ENCODE assay signal across 20 cellular contexts in genomic region chr20:9375221-9375681, GRCh38.
DNase-seq lines count a peak whose midpoint lies in the region; ATAC-seq and TF ChIP-seq lines count a peak whose summit lies in the region.
"Had no signal": no experiment of that assay in that cellular context is flagged by ENCODE, and none has a peak within 500 bp of the region (broad histone marks: within the 10 kb centered on the region; RNA-seq: fewer than 3 reads in every experiment).

No MANE protein-coding gene starts in this region.

- no peak overlapping the region for H3K4me3 ChIP-seq in AG04450 (ENCODE audit: low read depth, low read length)
- H3K4me3 ChIP-seq in HUES48 (ENCODE audit: low read depth, low read length), result peak overlapping the region; percentile 24; the same call in 1 of the 2 replicates
- no peak overlapping the region for H3K4me3 ChIP-seq in ectodermal cell (ENCODE audit: insufficient read depth, low read depth, low read length)
- H3K4me3 ChIP-seq in mesenchymal stem cell (ENCODE audit: insufficient read depth in 1 of 2, low read depth in 1 of 2, low read length in 2 of 2), result no peak overlapping the region
- H3K4me3 ChIP-seq: esophagus muscularis mucosa, tibial nerve had no signal

- CTCF ChIA-PET in AG04450 (lab: Charles Lee), result interaction anchor here (2.1 to 4.1 kb wide), 3 partner anchors 18 to 521 kb away, joined by 11 to 20 read pairs (median 17); no protein-coding TSS in a partner anchor

- no peak overlapping the region for H3K4ac ChIP-seq in mesenchymal stem cell (ENCODE audit: low read depth in 1 of 2, low read length in 2 of 2)

- H2BK12ac ChIP-seq in mesenchymal stem cell (ENCODE audit: low read length in 2 of 2), result no peak overlapping the region

- no peak overlapping the region for H4K8ac ChIP-seq in mesenchymal stem cell (ENCODE audit: low read length)

- DNase-seq in AG04450 (ENCODE audit: low read depth, low spot score) (peak; percentile 27), mesenchymal stem cell (peak; percentile 25), NCI-H2171 (lab: John Stamatoyannopoulos, UW) (no peak), NCI-H2227 (lab: John Stamatoyannopoulos, UW; ENCODE audit: unreplicated experiment) (no peak), KG1 (lab: John Stamatoyannopoulos, UW) (no peak)
- DNase-seq: ACHN; activated CD8-positive, alpha-beta memory T cell treated with anti-CD3 and anti-CD28 coated beads for 24 hours; activated naive CD8-positive, alpha-beta T cell treated with anti-CD3 and anti-CD28 coated beads for 36 hours; CD4-positive, alpha-beta memory T cell; head of caudate nucleus; NCI-H774; PC-3; SIG-M5; WERI-Rb-1 had no signal

- H2AFZ ChIP-seq in mesenchymal stem cell (ENCODE audit: low read depth, low read length), result no peak overlapping the region

- POLR2A ChIA-PET in AG04450 (lab: Yijun Ruan, JAX), result no interaction called here

- no peak overlapping the region for H3K14ac ChIP-seq in mesenchymal stem cell (ENCODE audit: low read length in 2 of 2)

- no peak overlapping the region for H4K91ac ChIP-seq in mesenchymal stem cell (ENCODE audit: low read length)

- ATAC-seq in GM21717 (IDR thresholded peaks at IDR 0.05; ENCODE audit: unreplicated experiment), result no peak
- ATAC-seq: PC-3; stimulated activated effector memory CD8-positive, alpha-beta T cell treated with anti-CD3 and anti-CD28 coated beads, Interleukin-12 subunit alpha, Interleukin-12 subunit beta, amount 100 ng/mL, for 72 hours had no signal

- H3K27me3 ChIP-seq in AG04450 (ENCODE audit: control insufficient read depth, insufficient read depth, low read length) (no peaks in the 10 kb centered on the region), HUES48 (ENCODE audit: control insufficient read depth, insufficient read depth, low read length) (no peaks in the 10 kb centered on the region), ectodermal cell (ENCODE audit: control insufficient read depth, insufficient read depth, low read length, poor library complexity, severe bottlenecking) (no peaks in the 10 kb centered on the region), mesenchymal stem cell (ENCODE audit: control insufficient read depth in 1 of 2, insufficient read depth in 1 of 2, low read length in 2 of 2) (no peaks in the 10 kb centered on the region)
- H3K27me3 ChIP-seq: esophagus muscularis mucosa, tibial nerve had no signal

- peak overlapping the region; percentile 53 for H2AK5ac ChIP-seq in mesenchymal stem cell (ENCODE audit: low read length, severe bottlenecking)

- no peak overlapping the region for H2BK15ac ChIP-seq in mesenchymal stem cell (ENCODE audit: low read depth, poor library complexity, severe bottlenecking)

- H3K4me1 ChIP-seq in HUES48 (ENCODE audit: control insufficient read depth, insufficient read depth, low read length) (peaks cover 43% of the 10 kb centered on the region), ectodermal cell (ENCODE audit: control insufficient read depth, insufficient read depth, low read length) (peaks cover 12% of the 10 kb centered on the region), mesenchymal stem cell (ENCODE audit: control insufficient read depth, insufficient read depth, low read depth, low read length) (peaks cover 6% of the 10 kb centered on the region)
- H3K4me1 ChIP-seq: tibial nerve had no signal

- no peak overlapping the region for H3K23ac ChIP-seq in mesenchymal stem cell (ENCODE audit: low read length in 2 of 2)

- H3K9me3 ChIP-seq in AG04450 (ENCODE audit: control insufficient read depth, insufficient read depth, low read length) (no peaks in the 10 kb centered on the region), HUES48 (ENCODE audit: control insufficient read depth, insufficient read depth, low read length) (no peaks in the 10 kb centered on the region), ectodermal cell (ENCODE audit: control insufficient read depth, low read length) (no peaks in the 10 kb centered on the region), mesenchymal stem cell (ENCODE audit: control insufficient read depth, low read length) (no peaks in the 10 kb centered on the region)
- H3K9me3 ChIP-seq: esophagus muscularis mucosa, tibial nerve had no signal

- H2BK120ac ChIP-seq in mesenchymal stem cell (ENCODE audit: low read depth, low read length), result no peak overlapping the region

- H3K36me3 ChIP-seq in HUES48 (ENCODE audit: control insufficient read depth, insufficient read depth, low read length), result no peaks in the 10 kb centered on the region
- H3K36me3 ChIP-seq in ectodermal cell (ENCODE audit: control insufficient read depth, insufficient read depth, low read length), result no peaks in the 10 kb centered on the region
- H3K36me3 ChIP-seq in mesenchymal stem cell (ENCODE audit: control insufficient read depth in 1 of 2, insufficient read depth in 2 of 2, low read depth in 1 of 2, low read length in 2 of 2), result peaks cover 0 to 9% of the 10 kb centered on the region in 2 experiments
- H3K36me3 ChIP-seq: esophagus muscularis mucosa, tibial nerve, WERI-Rb-1 had no signal

- no peak for TF ChIP-seq CTCF in AG04450 (IDR thresholded peaks at IDR 0.05; ENCODE audit: low read depth, low read length)

- H3K27ac ChIP-seq in AG04450 (ENCODE audit: low read depth, low read length) (peak overlapping the region; percentile 74), HUES48 (ENCODE audit: low read depth, low read length) (peak overlapping the region; percentile 73), ectodermal cell (ENCODE audit: insufficient read depth, low read depth, low read length, poor library complexity, severe bottlenecking) (peak overlapping the region; percentile 36), mesenchymal stem cell (ENCODE audit: low read length, poor library complexity, severe bottlenecking) (peak overlapping the region; percentile 94)
- H3K27ac ChIP-seq: esophagus muscularis mucosa, tibial nerve, WERI-Rb-1 had no signal

- WGBS in ectodermal cell, 2 experiments, result 86 to 100% methylated on average over 1 of the region's 1 CpG
- WGBS in mesenchymal stem cell, result no CpG with 5 or more reads among the region's 1 CpG

- H2BK5ac ChIP-seq in mesenchymal stem cell (ENCODE audit: low read depth, low read length, poor library complexity, severe bottlenecking), result peak overlapping the region; percentile 75

- peaks cover 5% of the 10 kb centered on the region for H3K79me1 ChIP-seq in mesenchymal stem cell (replicated peaks; ENCODE audit: low read length, poor library complexity, severe bottlenecking)

- H3K18ac ChIP-seq in mesenchymal stem cell (ENCODE audit: low read depth in 1 of 2, low read length in 2 of 2), result no peak overlapping the region

- H3K9ac ChIP-seq in HUES48 (ENCODE audit: low read depth, low read length), result no peak overlapping the region
- H3K9ac ChIP-seq in mesenchymal stem cell (ENCODE audit: low read length), result no peak overlapping the region

- no peak overlapping the region for H3K4me2 ChIP-seq in mesenchymal stem cell (ENCODE audit: low read length, poor library complexity, severe bottlenecking)

Comparison
In these comparisons a context has a peak if more than half of its experiments do, and no peak if none do; other contexts are left out.
1. DNase-seq: peak in AG04450 (single experiment) and mesenchymal stem cell (single experiment); none in NCI-H2171 (single experiment), NCI-H2227 (single experiment) and KG1 (single experiment).
2. H3K27ac ChIP-seq: peak in every context shown above with its lines; median percentile 94 in mesenchymal stem cell; 74 in AG04450; 73 in HUES48; 36 in ectodermal cell.